ENCODE assay signal across 26 cellular contexts in the genomic region with DNA sequence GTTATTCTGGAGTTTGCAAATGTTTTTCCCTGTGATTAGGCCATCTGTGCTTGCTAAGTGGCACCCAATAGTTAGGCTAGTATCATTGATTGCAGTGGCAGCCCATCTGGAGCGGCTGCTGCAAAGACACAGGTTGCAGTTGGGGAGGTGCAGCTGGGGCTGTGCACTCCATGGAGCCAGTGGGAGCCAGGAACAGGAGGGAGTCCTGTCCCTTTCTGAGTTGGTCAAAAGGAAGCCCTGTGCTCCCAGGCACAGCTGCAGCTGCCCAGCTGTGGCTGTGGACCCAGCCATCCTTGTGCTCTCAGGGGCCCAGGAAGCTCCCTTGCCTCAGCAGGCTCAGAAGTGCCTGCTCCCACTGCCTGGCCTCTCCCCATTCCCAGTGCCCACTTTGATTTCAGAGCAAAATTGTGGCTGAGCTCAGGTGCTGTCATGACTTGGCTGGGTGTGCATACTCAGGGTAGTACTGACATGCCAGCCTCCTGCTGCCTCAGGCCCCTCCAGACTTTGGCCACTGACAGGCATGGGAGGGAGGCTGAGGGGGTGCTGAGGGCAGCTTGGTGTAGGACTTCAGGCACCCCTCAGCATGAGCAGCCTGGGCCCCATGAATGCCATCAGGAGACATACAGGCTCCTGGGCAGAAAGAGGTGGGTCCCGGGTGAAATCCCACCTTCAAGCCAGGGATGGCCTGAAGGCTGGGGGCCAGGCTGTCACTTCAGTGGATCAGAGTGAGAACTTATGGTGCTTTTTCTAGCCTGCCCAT.
"Had no signal": no experiment of that assay in that cellular context is flagged by ENCODE, and none has a peak within 500 bp of the region (broad histone marks: within the 10 kb centered on the region; RNA-seq: fewer than 3 reads in every experiment).

No MANE protein-coding gene starts in this region.

- H3K9me3 ChIP-seq: neutrophil, ovary, prostate gland, tibial nerve had no signal

- H3K4me3 Mint-ChIP-seq: activated naive CD8-positive, alpha-beta T cell; central memory CD8-positive, alpha-beta T cell; immature natural killer cell; nephron had no signal

- H3K9me3 Mint-ChIP-seq: nephron had no signal

- H3K4me1 ChIP-seq: left lung, prostate gland, tibial nerve had no signal

- DNase-seq: activated CD4-positive, alpha-beta T cell treated with anti-CD3 and anti-CD28 coated beads for 4 hours; activated CD4-positive, alpha-beta T cell treated with anti-CD3 and anti-CD28 coated beads, Interleukin-2, amount 50 U/mL, for 4 hours; activated effector memory CD4-positive, alpha-beta T cell treated with Interleukin-2 at 50 U/mL for 16 hours; activated naive CD4-positive, alpha-beta T cell treated with Interleukin-2 at 50 U/mL for 16 hours; effector CD8-positive, alpha-beta T cell; erythroblast; heart left ventricle; hypothalamus; immature natural killer cell; kidney glomerular epithelial cell; ovary; retina; stimulated activated CD4-positive, alpha-beta T cell treated with anti-CD3 and anti-CD28 coated beads, Interleukin-4, amount 100 ng/mL, for 4 hours; stimulated activated CD8-positive, alpha-beta memory T cell treated with anti-CD3 and anti-CD28 coated beads, Interleukin-4, amount 100 ng/mL, for 48 hours; stimulated activated naive CD4-positive, alpha-beta T cell; T-helper 1 cell had no signal

- H3K27me3 Mint-ChIP-seq: activated naive CD8-positive, alpha-beta T cell; central memory CD8-positive, alpha-beta T cell had no signal

- H3K4me1 Mint-ChIP-seq: central memory CD8-positive, alpha-beta T cell; immature natural killer cell had no signal

- ATAC-seq: left lung, sciatic nerve had no signal

- H3K27me3 ChIP-seq: heart left ventricle, left lung, neutrophil, ovary, tibial nerve had no signal

- H3K27ac ChIP-seq: heart left ventricle, left lung, neutrophil, ovary, prostate gland, skin epidermis, tibial nerve, VCaP had no signal

- H3K4me3 ChIP-seq: heart left ventricle, left lung, ovary, prostate gland, skin epidermis, tibial nerve had no signal

- H3K36me3 Mint-ChIP-seq: activated naive CD8-positive, alpha-beta T cell had no signal

- H3K36me3 ChIP-seq: heart left ventricle, left lung, neutrophil, ovary, prostate gland, tibial nerve had no signal

- H3K27ac Mint-ChIP-seq: activated naive CD8-positive, alpha-beta T cell; immature natural killer cell; nephron had no signal
